In genomic region chr17:30956764-30957374, GRCh38 we compare ENCODE assay signal across 11 cellular contexts. TPM values are rescaled to one million over a fixed set of nuclear protein-coding genes. Genes with fewer than 3 reads are reported as not detected.
DNase-seq lines count a peak whose midpoint lies in the region; ATAC-seq, FAIRE-seq and TF ChIP-seq lines count a peak whose summit lies in the region.
"Had no signal": no experiment of that assay in that cellular context is flagged by ENCODE, and none has a peak within 500 bp of the region (broad histone marks: within the 10 kb centered on the region; RNA-seq: fewer than 3 reads in every experiment).

No MANE protein-coding gene starts in this region.

- H3K9ac ChIP-seq in H1 (replicated peaks in 1 of 4; ENCODE audit: extremely low read depth in 1 of 4, low read depth in 3 of 4, low read length in 3 of 4) (no peak overlapping the region), mesendoderm (ENCODE audit: low read length) (no peak overlapping the region)

- H3K4me3 ChIP-seq in H1 (ENCODE audit: extremely low read depth in 1 of 4, insufficient read depth in 2 of 4, low read depth in 3 of 4, low read length in 4 of 4) = no peak overlapping the region
- H3K4me3 ChIP-seq in mesendoderm (ENCODE audit: low read length) = no peak overlapping the region

- H3K4me1 ChIP-seq in H1 (replicated peaks in 1 of 4; ENCODE audit: control insufficient read depth in 3 of 4, insufficient read depth in 4 of 4, low read length in 3 of 4) (peaks cover 0 to 3% (median 0%) of the 10 kb centered on the region in 4 experiments; a peak in 3 of 7 replicates), mesendoderm (ENCODE audit: control insufficient read depth, low read depth, low read length) (no peaks in the 10 kb centered on the region)

- POLR2A ChIA-PET in H1 (lab: Charles Lee; ENCODE audit: partially characterized antibody) = interaction anchor here (2.5 kb wide), 1 partner anchor 13 kb away, joined by 16 read pairs; the partner anchor contains the start of gene RNF135

- no peak overlapping the region for H3K23ac ChIP-seq in H1 (ENCODE audit: insufficient read length)
- H3K23ac ChIP-seq in mesendoderm (ENCODE audit: low read length) = no peak overlapping the region

- no peaks in the 10 kb centered on the region for H3K9me3 ChIP-seq in H1 (ENCODE audit: insufficient read depth in 2 of 2, low read depth in 1 of 2, low read length in 1 of 2)

- ATAC-seq in HG03354 (IDR thresholded peaks at IDR 0.05; ENCODE audit: poor library complexity, severe bottlenecking, unreplicated experiment) = no peak
- ATAC-seq: PC-3 had no signal

- H4K91ac ChIP-seq in H1 (replicated peaks; ENCODE audit: insufficient read length, low read length) = no peak overlapping the region

- no peak overlapping the region for H3K27ac Mint-ChIP-seq in type B pancreatic cell
- H3K27ac Mint-ChIP-seq: activated CD4-positive, alpha-beta T cell treated with anti-CD3 and anti-CD28 coated beads, Interleukin-2, amount 10 ng/mL, durations not matched to agents 7 days and 5 days had no signal

- H3K18ac ChIP-seq in H1 (ENCODE audit: extremely low read depth, low read length) = no peak overlapping the region
- no peak overlapping the region for H3K18ac ChIP-seq in mesendoderm (ENCODE audit: low read length)

- H2BK120ac ChIP-seq in H1 (replicated peaks; ENCODE audit: low read depth, low read length) (no peak overlapping the region), mesendoderm (ENCODE audit: low read depth, low read length) (no peak overlapping the region)

- no peaks in the 10 kb centered on the region for H3K79me2 ChIP-seq in H1 (ENCODE audit: control insufficient read depth in 1 of 2, insufficient read depth in 2 of 2, low read length in 2 of 2)
- H3K79me2 ChIP-seq in mesendoderm (ENCODE audit: control insufficient read depth, insufficient read depth, low read length) = no peaks in the 10 kb centered on the region

- no peak for FAIRE-seq in H1 (lab: Jason Lieb, UNC)

- H2BK20ac ChIP-seq in H1 (ENCODE audit: low read length) = no peak overlapping the region

- H3K14ac ChIP-seq in H1 (ENCODE audit: insufficient read length) = no peak overlapping the region

- no peak overlapping the region for H4K8ac ChIP-seq in H1 (ENCODE audit: extremely low read depth, insufficient read depth, low read length)
- H4K8ac ChIP-seq in mesendoderm (ENCODE audit: low read depth, low read length) = no peak overlapping the region

- WGBS in H1 (ENCODE audit: extremely low coverage in 1 of 2, insufficient coverage in 1 of 2, insufficient read length in 1 of 2, insufficient replicate concordance in 2 of 2, low coverage in 1 of 2, low lambda C conversion rate in 2 of 2, missing lambda C conversion rate in 1 of 2), 2 experiments = 73% methylated on average over 8 of the region's 8 CpGs; no CpG with 5 or more reads in 1 of the 2 experiments
- no CpG with 5 or more reads among the region's 8 CpGs for WGBS in mesendoderm (ENCODE audit: extremely low coverage, insufficient coverage, low lambda C conversion rate)

- H3K9me3 Mint-ChIP-seq in type B pancreatic cell = no peaks in the 10 kb centered on the region
- H3K9me3 Mint-ChIP-seq: activated CD4-positive, alpha-beta T cell treated with anti-CD3 and anti-CD28 coated beads, Interleukin-2, amount 10 ng/mL, durations not matched to agents 7 days and 5 days had no signal

- H2BK15ac ChIP-seq in H1 (ENCODE audit: low read length) (no peak overlapping the region), mesendoderm (replicated peaks; ENCODE audit: low read depth) (no peak overlapping the region)

- peaks cover 7% of the 10 kb centered on the region for H3K4me1 Mint-ChIP-seq in type B pancreatic cell (ENCODE audit: unreplicated experiment)

- H3K27me3 ChIP-seq in H1 (replicated peaks in 1 of 4; ENCODE audit: control insufficient read depth in 3 of 4, extremely low read depth in 1 of 4, insufficient read depth in 3 of 4, low read length in 3 of 4) (no peaks in the 10 kb centered on the region; a peak in 1 of 7 replicates), mesendoderm (ENCODE audit: insufficient read depth, low read length, poor library complexity) (no peaks in the 10 kb centered on the region)

- H3K23me2 ChIP-seq in H1 (ENCODE audit: low read depth, low read length) = no peaks in the 10 kb centered on the region

- no peak overlapping the region for H2BK12ac ChIP-seq in H1 (ENCODE audit: low read depth, low read length)

- TF ChIP-seq RAD21 in H1 (IDR thresholded peaks at IDR 0.05 in 1 of 2, conservative IDR thresholded peaks at IDR 0.05 in 1 of 2; ENCODE audit: low read depth in 2 of 2, low read length in 2 of 2) = 0 out of 4 replicates have a peak, but pooled peaks of 1 of the 2 experiments have one; percentile 7

- TF ChIP-seq CTCF in H1 (IDR thresholded peaks at IDR 0.05; ENCODE audit: control extremely low read depth in 1 of 3, insufficient read depth in 1 of 3, low read depth in 1 of 3, low read length in 3 of 3) = peak in 1 of 3 experiments; percentile 7; a peak in 1 of 4 replicates
- TF ChIP-seq CTCF in type B pancreatic cell (conservative IDR thresholded peaks at IDR 0.05) = peak; percentile 20

- H2BK5ac ChIP-seq in H1 (ENCODE audit: low read depth, low read length) (no peak overlapping the region), mesendoderm (ENCODE audit: low read length) (no peak overlapping the region)

- no peak overlapping the region for H3K4ac ChIP-seq in H1 (replicated peaks; ENCODE audit: insufficient read length, low read depth, low read length)
- no peak overlapping the region for H3K4ac ChIP-seq in mesendoderm (ENCODE audit: low read depth, low read length)

- H3K36me3 Mint-ChIP-seq in type B pancreatic cell = no peaks in the 10 kb centered on the region

- H4K20me1 ChIP-seq in H1 (replicated peaks in 1 of 2; ENCODE audit: control insufficient read depth in 1 of 2, insufficient read depth in 2 of 2, low read length in 2 of 2) = no peaks in the 10 kb centered on the region

- H3K4me3 Mint-ChIP-seq in type B pancreatic cell = no peak overlapping the region
- H3K4me3 Mint-ChIP-seq: activated CD4-positive, alpha-beta T cell treated with anti-CD3 and anti-CD28 coated beads, Interleukin-2, amount 10 ng/mL, durations not matched to agents 7 days and 5 days had no signal

- H2AFZ ChIP-seq in H1 (ENCODE audit: low read length) = peak overlapping the region; percentile 85

- H3K4me2 ChIP-seq in H1 (ENCODE audit: insufficient read depth in 1 of 2, low read depth in 2 of 2, low read length in 2 of 2) (no peak overlapping the region), mesendoderm (ENCODE audit: low read length) (no peak overlapping the region)

- no peaks in the 10 kb centered on the region for H3K36me3 ChIP-seq in H1 (ENCODE audit: control insufficient read depth in 2 of 4, insufficient read depth in 4 of 4, low read length in 3 of 4)
- H3K36me3 ChIP-seq in mesendoderm (ENCODE audit: control insufficient read depth, insufficient read depth, low read length) = no peaks in the 10 kb centered on the region

- TF ChIP-seq POLR2A in H1 (IDR thresholded peaks at IDR 0.05; ENCODE audit: control extremely low read depth in 1 of 2, low read depth in 2 of 2, low read length in 2 of 2) = no peak

- H2AK5ac ChIP-seq in H1 (ENCODE audit: low read depth, low read length) (no peak overlapping the region), mesendoderm (ENCODE audit: low read length) (no peak overlapping the region)

- TF ChIP-seq EP300 in H1 (IDR thresholded peaks at IDR 0.05; ENCODE audit: borderline replicate concordance in 1 of 2, low read depth in 2 of 2, low read length in 2 of 2) = no peak

- H3K27me3 Mint-ChIP-seq in type B pancreatic cell = no peaks in the 10 kb centered on the region

- no peak overlapping the region for H3K27ac ChIP-seq in H1 (ENCODE audit: low read depth, low read length)
- no peak overlapping the region for H3K27ac ChIP-seq in mesendoderm (ENCODE audit: low read depth, low read length)

- H3K79me1 ChIP-seq in H1 (ENCODE audit: low read depth, low read length) (no peaks in the 10 kb centered on the region), mesendoderm (ENCODE audit: low read length) (no peaks in the 10 kb centered on the region)

- DNase-seq in RPMI7951 (ENCODE audit: low read depth) (peak; percentile 14), H1 (ENCODE audit: low read depth in 1 of 2, low spot score in 2 of 2) (no peak), mesendoderm (peak; percentile 10), type B pancreatic cell (ENCODE audit: extremely low spot score, unreplicated experiment) (no peak), GM19240 (ENCODE audit: insufficient read length, low spot score) (no peak)
- DNase-seq in stimulated activated naive CD4-positive, alpha-beta T cell treated with Interleukin-2 at 50 U/mL for 16 hours (lab: John Stamatoyannopoulos, UW) = no peak
- DNase-seq: activated CD4-positive, alpha-beta T cell treated with anti-CD3 and anti-CD28 coated beads, Interleukin-2, amount 10 ng/mL, durations not matched to agents 7 days and 5 days; NCI-H1092 treated with DMSO at 0.1 percent for 48 hours; PC-3; stimulated activated naive CD4-positive, alpha-beta T cell had no signal

- H3K56ac ChIP-seq in H1 (replicated peaks; ENCODE audit: insufficient read length, low read depth, low read length) (no peak overlapping the region), mesendoderm (ENCODE audit: low read length) (no peak overlapping the region)

- CTCF ChIA-PET in H1 (lab: Charles Lee; ENCODE audit: partially characterized antibody) = interaction anchor here (0.6 to 1.5 kb wide), 4 partner anchors 29 to 641 kb away, joined by 3 to 4 read pairs (median 3); no protein-coding TSS in a partner anchor

- no peak overlapping the region for H4K5ac ChIP-seq in H1 (ENCODE audit: insufficient read length, low read depth, low read length)
- no peak overlapping the region for H4K5ac ChIP-seq in mesendoderm (ENCODE audit: low read length)

RNA-seq across cellular contexts. Expression of gene RNF135, which starts 14.0 kb away (rescaled TPM):
- 8.4 and 10.4 TPM in 2 replicates for total RNA-seq in RPMI7951 (2014; rRNA removed; shearing (Covaris generic))
- 9.0 and 10.3 TPM in 2 replicates for total RNA-seq in H1 (2021; fragmentation: NEBNext Ultra II Directional; extraction: Animal tissue kit (Norgen Biotek cat#: 25700))
- 7.7 and 8.8 TPM in 2 replicates for polyA plus RNA-seq in H1 (2011; rRNA removed)
- polyA plus RNA-seq in H1 (2011; cell fraction: cytosol; rRNA removed) = 9.6 TPM
- polyA plus RNA-seq in H1 (2011; cell fraction: nucleus; rRNA removed) = 5.4 TPM
- polyA plus RNA-seq in H1 (2012, experiment 1 of 2) = 7.8 to 9.9 TPM (median 8.5 TPM) in 4 replicates
- polyA plus RNA-seq in H1 (2012, experiment 2 of 2) = 8.8 TPM
- polyA plus RNA-seq in H1 (2013, experiment 1 of 2) = 4.0 TPM
- 3.9 TPM for polyA plus RNA-seq in H1 (2013, experiment 2 of 2)
- 4.7 and 5.7 TPM in 2 replicates for polyA minus RNA-seq in H1 (2011; rRNA and poly(A)+ RNA removed)
- 17.0 TPM for polyA minus RNA-seq in H1 (2011; cell fraction: cytosol; rRNA and poly(A)+ RNA removed)
- polyA minus RNA-seq in H1 (2011; cell fraction: nucleus; rRNA and poly(A)+ RNA removed) = 3.7 TPM
- polyA plus RNA-seq in mesendoderm (2013, experiment 1 of 2) = 5.7 TPM
- 5.4 TPM for polyA plus RNA-seq in mesendoderm (2013, experiment 2 of 2)
- 8.8 and 10.8 TPM in 2 replicates for total RNA-seq in type B pancreatic cell (ENCODE audit: low replicate concordance)

RNA-seq across cellular contexts. Expression of gene ADAP2, which starts 35.1 kb away (rescaled TPM):
- 0.20 TPM in 1 of 2 replicates, not detected in the other for total RNA-seq in RPMI7951 (2014; rRNA removed; shearing (Covaris generic))
- total RNA-seq in H1 (2021; fragmentation: NEBNext Ultra II Directional; extraction: Animal tissue kit (Norgen Biotek cat#: 25700)) = 0.76 and 1.1 TPM in 2 replicates
- polyA plus RNA-seq in H1 (2011; rRNA removed) = 0.71 and 1.1 TPM in 2 replicates
- 0.52 TPM for polyA plus RNA-seq in H1 (2011; cell fraction: cytosol; rRNA removed)
- 0.30 TPM for polyA plus RNA-seq in H1 (2011; cell fraction: nucleus; rRNA removed)
- polyA plus RNA-seq in H1 (2012, experiment 1 of 2) = 0.45 to 1.2 TPM (median 0.77 TPM) in 4 replicates
- polyA plus RNA-seq in H1 (2012, experiment 2 of 2) = 0.59 TPM
- polyA plus RNA-seq in H1 (2013, experiment 1 of 2) = 0.87 TPM
- polyA plus RNA-seq in H1 (2013, experiment 2 of 2) = 0.79 TPM
- polyA minus RNA-seq in H1 (2011; rRNA and poly(A)+ RNA removed) = 0.54 and 0.95 TPM in 2 replicates
- polyA minus RNA-seq in H1 (2011; cell fraction: cytosol; rRNA and poly(A)+ RNA removed) = 1.5 TPM
- polyA minus RNA-seq in H1 (2011; cell fraction: nucleus; rRNA and poly(A)+ RNA removed) = not detected
- 0.42 TPM for polyA plus RNA-seq in mesendoderm (2013, experiment 1 of 2)
- polyA plus RNA-seq in mesendoderm (2013, experiment 2 of 2) = 0.34 TPM
- total RNA-seq in type B pancreatic cell (ENCODE audit: low replicate concordance) = 1.4 and 2.6 TPM in 2 replicates

RNA-seq across cellular contexts. Expression of gene TEFM, which starts 50.8 kb away (rescaled TPM):
- 17.2 and 19.2 TPM in 2 replicates for total RNA-seq in RPMI7951 (2014; rRNA removed; shearing (Covaris generic))
- total RNA-seq in H1 (2021; fragmentation: NEBNext Ultra II Directional; extraction: Animal tissue kit (Norgen Biotek cat#: 25700)) = 9.9 and 10.9 TPM in 2 replicates
- 2.9 and 6.1 TPM in 2 replicates for polyA plus RNA-seq in H1 (2011; rRNA removed)
- polyA plus RNA-seq in H1 (2011; cell fraction: cytosol; rRNA removed) = 6.5 TPM
- 1.5 TPM for polyA plus RNA-seq in H1 (2011; cell fraction: nucleus; rRNA removed)
- 9.3 to 16.4 TPM (median 11.3 TPM) in 4 replicates for polyA plus RNA-seq in H1 (2012, experiment 1 of 2)
- 1.4 TPM for polyA plus RNA-seq in H1 (2012, experiment 2 of 2)
- polyA plus RNA-seq in H1 (2013, experiment 1 of 2) = 15.9 TPM
- polyA plus RNA-seq in H1 (2013, experiment 2 of 2) = 14.2 TPM
- polyA minus RNA-seq in H1 (2011; rRNA and poly(A)+ RNA removed) = 4.7 and 5.8 TPM in 2 replicates
- polyA minus RNA-seq in H1 (2011; cell fraction: cytosol; rRNA and poly(A)+ RNA removed) = 4.5 TPM
- polyA minus RNA-seq in H1 (2011; cell fraction: nucleus; rRNA and poly(A)+ RNA removed) = 5.8 TPM
- 12.8 TPM for polyA plus RNA-seq in mesendoderm (2013, experiment 1 of 2)
- 13.0 TPM for polyA plus RNA-seq in mesendoderm (2013, experiment 2 of 2)
- 17.8 and 19.4 TPM in 2 replicates for total RNA-seq in type B pancreatic cell (ENCODE audit: low replicate concordance)

Comparison
In these comparisons a context has a peak if more than half of its experiments do, and no peak if none do; other contexts are left out.
1. DNase-seq: peak in RPMI7951 (single experiment) and mesendoderm (single experiment); none in H1 (0 of 2), type B pancreatic cell (single experiment), stimulated activated naive CD4-positive, alpha-beta T cell treated with Interleukin-2 at 50 U/mL for 16 hours (single experiment) and GM19240 (single experiment).